12 cellular contexts compared by ENCODE assay signal in genomic region chr15:98683821-98684220, GRCh38. TPM values are rescaled to one million over a fixed set of nuclear protein-coding genes. Genes with fewer than 3 reads are reported as not detected.
DNase-seq lines count a peak whose midpoint lies in the region; ATAC-seq and TF ChIP-seq lines count a peak whose summit lies in the region.
"Had no signal": no experiment of that assay in that cellular context is flagged by ENCODE, and none has a peak within 500 bp of the region (broad histone marks: within the 10 kb centered on the region; RNA-seq: fewer than 3 reads in every experiment).

No MANE protein-coding gene starts in this region.

- H3K36me3 ChIP-seq in GM23248 (ENCODE audit: low read depth) (no peaks in the 10 kb centered on the region), SJSA1 (no peaks in the 10 kb centered on the region), sigmoid colon (no peaks in the 10 kb centered on the region)

- H3F3A ChIP-seq in GM23248 (ENCODE audit: insufficient read depth): peaks cover 15% of the 10 kb centered on the region; the same call in 1 of the 2 replicates

- peaks cover 100% of the 10 kb centered on the region for H3K79me2 ChIP-seq in GM23248 (ENCODE audit: insufficient read depth)

- TF ChIP-seq POLR2A in sigmoid colon (IDR thresholded peaks at IDR 0.05): no peak

- DNase-seq in GM23248 (no peak), SJSA1 (ENCODE audit: low read depth in 1 of 2, low spot score in 2 of 2) (no peak), left cardiac atrium (no peak), sigmoid colon (no peak), ureter (ENCODE audit: low spot score) (no peak), posterior vena cava (ENCODE audit: low spot score) (no peak)
- DNase-seq in activated CD4-positive, CD25-positive, alpha-beta regulatory T cell (lab: John Stamatoyannopoulos, UW): no peak
- DNase-seq: activated CD8-positive, alpha-beta memory T cell treated with anti-CD3 and anti-CD28 coated beads, Interleukin-2, amount 50 U/mL, for 48 hours; DND-41; NCI-H774; SK-N-SH had no signal

- in situ Hi-C loops in GM23248 (cut with MboI): no loop called here

- H3K9me2 ChIP-seq in GM23248 (ENCODE audit: insufficient read depth): no peaks in the 10 kb centered on the region
- H3K9me2 ChIP-seq: SK-N-SH had no signal

- ATAC-seq in left cardiac atrium: peak; percentile 40 to 53
- no peak for ATAC-seq in GM18520 (IDR thresholded peaks at IDR 0.05; ENCODE audit: unreplicated experiment)

- peaks cover 13% of the 10 kb centered on the region; the same call in 1 of the 2 replicates for H4K20me1 ChIP-seq in GM23248 (ENCODE audit: insufficient read depth)

- H3K4me1 ChIP-seq in GM23248 (ENCODE audit: insufficient read depth) (peaks cover 47% of the 10 kb centered on the region), SJSA1 (replicated peaks) (peaks cover 35% of the 10 kb centered on the region), sigmoid colon (peaks cover 0 to 83% (median 79%) of the 10 kb centered on the region in 4 donors)

- H2AFZ ChIP-seq in GM23248: no peak overlapping the region

- 0 out of 2 replicates have a peak overlapping the region, but pooled peaks have one; percentile 14 for H3K4me3 ChIP-seq in GM23248
- no peak overlapping the region for H3K4me3 ChIP-seq in SJSA1
- no peak overlapping the region for H3K4me3 ChIP-seq in sigmoid colon

- whole genome bisulfite sequencing in GM23248 (ENCODE audit: low coverage in 1 of 2, low lambda C conversion rate in 2 of 2, missing lambda C conversion rate in 2 of 2), 2 experiments: 35 to 36% methylated on average over 5 of the region's 5 CpGs
- 43 to 61% methylated on average over 5 of the region's 5 CpGs for WGBS in sigmoid colon, 2 donors

- H3K27me3 ChIP-seq in GM23248 (replicated peaks; ENCODE audit: insufficient read depth): no peaks in the 10 kb centered on the region
- no peaks in the 10 kb centered on the region for H3K27me3 ChIP-seq in SJSA1 (replicated peaks)
- no peaks in the 10 kb centered on the region for H3K27me3 ChIP-seq in sigmoid colon

- no peak for TF ChIP-seq EP300 in sigmoid colon (IDR thresholded peaks at IDR 0.05)

- H3K9me3 ChIP-seq in GM23248 (ENCODE audit: low read depth) (no peaks in the 10 kb centered on the region), SJSA1 (replicated peaks) (no peaks in the 10 kb centered on the region), sigmoid colon (no peaks in the 10 kb centered on the region)
- H3K9me3 ChIP-seq: SK-N-SH had no signal

- TF ChIP-seq CTCF in sigmoid colon (IDR thresholded peaks at IDR 0.05): no peak

- H3K4me2 ChIP-seq in GM23248 (ENCODE audit: unreplicated experiment): peak overlapping the region; percentile 56
- H3K4me2 ChIP-seq: SK-N-SH had no signal

- peak overlapping the region; percentile 27; the same call in 1 of the 2 replicates for H3K27ac ChIP-seq in GM23248
- H3K27ac ChIP-seq in SJSA1: peak overlapping the region; percentile 85
- peak overlapping the region; percentile 34 to 81 (median 70) for H3K27ac ChIP-seq in sigmoid colon

- intact Hi-C loops in left cardiac atrium (cut with DNase I): no loop called here
- intact Hi-C loops in sigmoid colon (cut with DNase I): loop anchor here (5.0 kb wide), 1 partner anchor 93 kb away; no protein-coding TSS in a partner anchor
- intact Hi-C loops in posterior vena cava (cut with DNase I): no loop called here

- peak overlapping the region; percentile 18 for H3K9ac ChIP-seq in GM23248
- H3K9ac ChIP-seq: SK-N-SH had no signal

RNA-seq across cellular contexts. Expression of gene IGF1R, which starts 35.5 kb away (rescaled TPM):
- 23.6 and 48.6 TPM in 2 replicates for total RNA-seq in GM23248 (2014; rRNA removed; shearing (Covaris generic))
- 22.0 and 26.5 TPM in 2 replicates for polyA plus RNA-seq in GM23248 (2016; fragmentation: Nextera tagmentation; extraction: Ambion mirVana)
- total RNA-seq in SJSA1 (2014; rRNA removed; shearing (Covaris generic)): 7.8 and 14.1 TPM in 2 replicates
- total RNA-seq in left cardiac atrium: 10 to 100 TPM; 27.3 to 56.2 TPM
- 100 to 1,000 TPM in 1 of 4 donors, 10 to 100 TPM in 3; 39.6 to 130 (median 61.3) TPM for total RNA-seq in sigmoid colon
- 1 to 10 TPM; 1.2 to 8.5 (median 1.4) TPM for polyA plus RNA-seq in sigmoid colon
- total RNA-seq in ureter: 88.6 TPM
- 10 to 100 TPM; 30.7 to 50.1 TPM for total RNA-seq in posterior vena cava

Comparison
In these comparisons a context has a peak if more than half of its experiments do, and no peak if none do; other contexts are left out.
1. H3K27ac ChIP-seq: peak in every context shown above with its lines; median percentile 85 in SJSA1; 70 in sigmoid colon; 27 in GM23248.